Comparison of ENCODE assay signal across 23 cellular contexts in the genomic region with DNA sequence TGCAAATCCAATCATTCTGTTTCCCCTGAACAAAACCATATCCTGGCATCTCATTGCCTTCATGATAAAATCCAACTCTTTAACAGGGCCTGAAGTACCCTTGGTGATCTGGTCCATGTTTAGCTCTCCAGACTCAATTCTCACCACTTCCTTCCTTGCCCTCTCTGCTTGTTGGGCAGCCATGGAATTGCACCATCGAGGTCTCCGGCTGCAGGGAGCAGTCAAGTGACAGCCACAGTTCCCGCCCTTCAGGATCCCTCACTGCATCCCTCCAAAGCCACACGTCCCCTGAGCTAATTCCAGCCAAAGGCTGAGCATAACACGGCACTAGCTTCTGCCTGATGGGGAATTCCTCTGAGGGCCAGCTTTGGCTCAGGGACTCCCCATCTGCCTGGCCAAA. TPM values are rescaled to one million over a fixed set of nuclear protein-coding genes. Genes with fewer than 3 reads are reported as not detected.
DNase-seq lines count a peak whose midpoint lies in the region; ATAC-seq and TF ChIP-seq lines count a peak whose summit lies in the region.
"Had no signal": no experiment of that assay in that cellular context is flagged by ENCODE, and none has a peak within 500 bp of the region (broad histone marks: within the 10 kb centered on the region; RNA-seq: fewer than 3 reads in every experiment).

No MANE protein-coding gene starts in this region.

- no peaks in the 10 kb centered on the region for H3K9me3 ChIP-seq in DND-41 (ENCODE audit: insufficient read depth, low read length, severe bottlenecking)
- H3K9me3 ChIP-seq in KOPT-K1 (ENCODE audit: insufficient read depth, low read length, poor library complexity, severe bottlenecking) = no peaks in the 10 kb centered on the region
- no peaks in the 10 kb centered on the region for H3K9me3 ChIP-seq in gastrocnemius medialis
- H3K9me3 ChIP-seq: thyroid gland had no signal

- in situ Hi-C loops in gastrocnemius medialis (cut with MboI; ENCODE audit: low sequenced_read_pairs in 4 of 4) = no loop called here

- H3K9me3 Mint-ChIP-seq in activated T-helper 17 cell treated with anti-CD3 and anti-CD28 coated beads, Interleukin-2, amount 50 U/mL, for 72 hours = peaks cover 5% of the 10 kb centered on the region
- H3K9me3 Mint-ChIP-seq: activated CD4-positive, alpha-beta memory T cell treated with anti-CD3 and anti-CD28 coated beads for 36 hours; activated naive CD8-positive, alpha-beta T cell treated with anti-CD3 and anti-CD28 coated beads, Interleukin-2, amount 10 ng/mL, durations not matched to agents 7 days and 5 days; CD8-positive, alpha-beta T cell; stimulated activated naive CD8-positive, alpha-beta T cell treated with anti-CD3 and anti-CD28 coated beads, Interleukin-15, amount 100 ng/mL, for 72 hours had no signal

- no peak overlapping the region for H3K4me3 ChIP-seq in DND-41 (ENCODE audit: low read depth in 1 of 2, low read length in 2 of 2)
- no peak overlapping the region for H3K4me3 ChIP-seq in gastrocnemius medialis
- H3K4me3 ChIP-seq: SK-N-MC, thyroid gland had no signal

- no peak overlapping the region for H3K4me3 Mint-ChIP-seq in activated T-helper 17 cell treated with anti-CD3 and anti-CD28 coated beads, Interleukin-2, amount 50 U/mL, for 72 hours
- H3K4me3 Mint-ChIP-seq: activated CD4-positive, alpha-beta memory T cell treated with anti-CD3 and anti-CD28 coated beads for 36 hours; activated naive CD8-positive, alpha-beta T cell treated with anti-CD3 and anti-CD28 coated beads, Interleukin-2, amount 10 ng/mL, durations not matched to agents 7 days and 5 days; CD8-positive, alpha-beta T cell; stimulated activated naive CD8-positive, alpha-beta T cell treated with anti-CD3 and anti-CD28 coated beads, Interleukin-15, amount 100 ng/mL, for 72 hours had no signal

- H3K36me3 ChIP-seq in DND-41 (ENCODE audit: insufficient read depth, low read length) (no peaks in the 10 kb centered on the region), KOPT-K1 (ENCODE audit: insufficient read depth, low read length) (no peaks in the 10 kb centered on the region), gastrocnemius medialis (no peaks in the 10 kb centered on the region)
- H3K36me3 ChIP-seq: thyroid gland had no signal

- TF ChIP-seq CTCF in DND-41 (IDR thresholded peaks at IDR 0.05; ENCODE audit: borderline replicate concordance, extremely low read depth, low read length, poor library complexity, severe bottlenecking) (no peak), gastrocnemius medialis (IDR thresholded peaks at IDR 0.05 in 4 of 5, conservative IDR thresholded peaks at IDR 0.05 in 1 of 5) (no peak), omental fat pad (IDR thresholded peaks at IDR 0.05) (no peak)

- peaks cover 39% of the 10 kb centered on the region for H3K4me1 ChIP-seq in DND-41 (ENCODE audit: insufficient read depth, low read length)
- H3K4me1 ChIP-seq in gastrocnemius medialis = peaks cover 39 to 43% of the 10 kb centered on the region in 2 donors
- H3K4me1 ChIP-seq: thyroid gland had no signal

- H3K27me3 Mint-ChIP-seq in activated T-helper 17 cell treated with anti-CD3 and anti-CD28 coated beads, Interleukin-2, amount 50 U/mL, for 72 hours = peaks cover 5% of the 10 kb centered on the region
- H3K27me3 Mint-ChIP-seq: activated CD4-positive, alpha-beta memory T cell treated with anti-CD3 and anti-CD28 coated beads for 36 hours; activated naive CD8-positive, alpha-beta T cell treated with anti-CD3 and anti-CD28 coated beads, Interleukin-2, amount 10 ng/mL, durations not matched to agents 7 days and 5 days had no signal

- H3K79me2 ChIP-seq in DND-41 (ENCODE audit: insufficient read depth, low read length) = peaks cover 5% of the 10 kb centered on the region; the same call in 1 of the 2 replicates

- no peaks in the 10 kb centered on the region for H3K36me3 Mint-ChIP-seq in activated T-helper 17 cell treated with anti-CD3 and anti-CD28 coated beads, Interleukin-2, amount 50 U/mL, for 72 hours (ENCODE audit: low read depth)
- H3K36me3 Mint-ChIP-seq: activated CD4-positive, alpha-beta memory T cell treated with anti-CD3 and anti-CD28 coated beads for 36 hours; CD8-positive, alpha-beta T cell had no signal

- ATAC-seq in DND-41 (ENCODE audit: insufficient read depth, low read depth) = no peak
- no peak for ATAC-seq in gastrocnemius medialis
- ATAC-seq in omental fat pad (ENCODE audit: low FRiP score) = no peak
- no peak for ATAC-seq in GM21360 (IDR thresholded peaks at IDR 0.05; ENCODE audit: unreplicated experiment)
- ATAC-seq in activated T-helper 17 cell treated with anti-CD3 and anti-CD28 coated beads, Interleukin-2, amount 50 U/mL, for 72 hours (replicated peaks) = no peak
- ATAC-seq: CD8-positive, alpha-beta T cell; sciatic nerve; stimulated activated naive CD8-positive, alpha-beta T cell treated with anti-CD3 and anti-CD28 coated beads, Interleukin-15, amount 100 ng/mL, for 72 hours had no signal

- no peak overlapping the region for H3K4me2 ChIP-seq in DND-41 (ENCODE audit: insufficient read depth, low read length)

- DNase-seq in DND-41 = no peak
- peak; percentile 30 for DNase-seq in SKM-1 (lab: John Stamatoyannopoulos, UW; ENCODE audit: unreplicated experiment)
- no peak for DNase-seq in gastrocnemius medialis
- no peak for DNase-seq in omental fat pad (ENCODE audit: low spot score)
- DNase-seq: activated CD4-positive, alpha-beta memory T cell treated with anti-CD3 and anti-CD28 coated beads for 36 hours; activated CD4-positive, CD25-positive, alpha-beta regulatory T cell; activated effector memory CD4-positive, alpha-beta T cell treated with Interleukin-2 at 50 U/mL for 16 hours; activated naive CD8-positive, alpha-beta T cell treated with anti-CD3 and anti-CD28 coated beads, Interleukin-2, amount 10 ng/mL, durations not matched to agents 7 days and 5 days; CD8-positive, alpha-beta T cell; central memory CD4-positive, alpha-beta T cell; dermis blood vessel endothelial cell; DMS 273 treated with DMSO at 0.1 percent for 48 hours; HCEC 1CT; islet precursor cell; NCI-H510A treated with DMSO at 0.1 percent for 48 hours; stimulated activated naive CD8-positive, alpha-beta T cell treated with anti-CD3 and anti-CD28 coated beads, Interleukin-15, amount 100 ng/mL, for 72 hours; T1000; thyroid gland had no signal

- no peak overlapping the region for H2AFZ ChIP-seq in DND-41 (ENCODE audit: low read depth, low read length)

- no peak for TF ChIP-seq POLR2A in gastrocnemius medialis (IDR thresholded peaks at IDR 0.05)

- no peak overlapping the region for H3K27ac Mint-ChIP-seq in activated T-helper 17 cell treated with anti-CD3 and anti-CD28 coated beads, Interleukin-2, amount 50 U/mL, for 72 hours
- H3K27ac Mint-ChIP-seq: activated CD4-positive, alpha-beta memory T cell treated with anti-CD3 and anti-CD28 coated beads for 36 hours; activated naive CD8-positive, alpha-beta T cell treated with anti-CD3 and anti-CD28 coated beads, Interleukin-2, amount 10 ng/mL, durations not matched to agents 7 days and 5 days; CD8-positive, alpha-beta T cell had no signal

- H4K20me1 ChIP-seq in DND-41 (ENCODE audit: insufficient read depth, low read length) = no peaks in the 10 kb centered on the region

- no peaks in the 10 kb centered on the region for H3K27me3 ChIP-seq in DND-41 (ENCODE audit: insufficient read depth, low read length, poor library complexity)
- H3K27me3 ChIP-seq in gastrocnemius medialis = no peaks in the 10 kb centered on the region
- H3K27me3 ChIP-seq: thyroid gland had no signal

- H3K4me1 Mint-ChIP-seq in activated T-helper 17 cell treated with anti-CD3 and anti-CD28 coated beads, Interleukin-2, amount 50 U/mL, for 72 hours = peaks cover 36% of the 10 kb centered on the region

- no peak overlapping the region for H3K9ac ChIP-seq in DND-41 (ENCODE audit: low read depth, low read length)

- intact Hi-C loops in gastrocnemius medialis (cut with DNase I; ENCODE audit: low total_unique reads) = loop anchor here (1.0 to 10.0 kb wide), 2 partner anchors 47 to 493 kb away; a partner anchor contains a TSS

- H3K27ac ChIP-seq in DND-41 (ENCODE audit: low read length) (peak overlapping the region; percentile 51; the same call in 1 of the 2 replicates), KOPT-K1 (ENCODE audit: low read depth, low read length, poor library complexity, severe bottlenecking) (peak overlapping the region; percentile 8), gastrocnemius medialis (peak overlapping the region; percentile 78 to 88 (median 86))
- H3K27ac ChIP-seq: SK-N-MC, thyroid gland had no signal

RNA-seq across cellular contexts. Expression of a gene that starts 47.4 kb away (rescaled TPM):
- total RNA-seq in gastrocnemius medialis (10 to 100 TPM in 3 of 4 donors, 1 to 10 TPM in 1; 5.4 to 54.1 (median 14.1) TPM), omental fat pad (10 to 100 TPM in 1 of 4 donors, 1 to 10 TPM in 3; 6.5 to 14.4 (median 7.0) TPM)
- total RNA-seq in activated T-helper 17 cell treated with anti-CD3 and anti-CD28 coated beads, Interleukin-2, amount 50 U/mL, for 72 hours = 10 to 100 TPM in 1 of 2 donors, 1 to 10 TPM in 1; 8.0 to 44.3 TPM

Comparison
In these comparisons a context has a peak if more than half of its experiments do, and no peak if none do; other contexts are left out.
1. H3K27ac ChIP-seq: peak in every context shown above with its lines; median percentile 86 in gastrocnemius medialis; 51 in DND-41; 8 in KOPT-K1.